1 cellular context compared by ENCODE assay signal in the genomic region with DNA sequence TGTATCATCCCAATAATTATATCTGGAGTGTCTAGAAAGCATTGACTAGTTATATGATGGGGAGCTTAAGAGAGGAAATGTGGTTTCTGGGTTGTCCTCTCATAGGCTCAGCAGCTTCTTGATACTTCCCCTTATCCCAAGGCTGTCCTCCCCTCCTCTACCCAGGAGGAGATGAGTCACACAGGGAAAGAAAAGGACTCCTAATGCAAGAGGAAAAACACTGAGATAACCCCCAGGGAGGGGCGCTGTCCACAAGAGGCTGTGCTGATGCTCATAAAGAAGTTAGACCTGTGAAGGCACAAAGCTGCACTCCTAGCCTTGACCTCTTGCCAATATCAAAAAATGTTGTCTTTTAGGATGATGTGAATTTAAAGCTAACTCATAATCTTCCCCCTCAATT.
A peak's percentile ranks its signal among the peaks of the same experiment; 100 is the strongest.
TF ChIP-seq lines count a peak whose summit lies in the region.

No MANE protein-coding gene starts in this region.

TF ChIP-seq in A549, 52 proteins besides CTCF, POLR2A, EP300 and RAD21:
- TF ChIP-seq, protein P1, sequence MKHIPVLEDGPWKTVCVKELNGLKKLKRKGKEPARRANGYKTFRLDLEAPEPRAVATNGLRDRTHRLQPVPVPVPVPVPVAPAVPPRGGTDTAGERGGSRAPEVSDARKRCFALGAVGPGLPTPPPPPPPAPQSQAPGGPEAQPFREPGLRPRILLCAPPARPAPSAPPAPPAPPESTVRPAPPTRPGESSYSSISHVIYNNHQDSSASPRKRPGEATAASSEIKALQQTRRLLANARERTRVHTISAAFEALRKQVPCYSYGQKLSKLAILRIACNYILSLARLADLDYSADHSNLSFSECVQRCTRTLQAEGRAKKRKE (CRISPR knock-in tag; IDR thresholded peaks at IDR 0.05; ENCODE audit: low read depth) = no peak
- TF ChIP-seq CBX2 (IDR thresholded peaks at IDR 0.05; ENCODE audit: borderline replicate concordance, low read depth) (no peak), ZC3H11A (IDR thresholded peaks at IDR 0.05) (no peak), REST (IDR thresholded peaks at IDR 0.05) (peak; percentile 78), FOSL2 (IDR thresholded peaks at IDR 0.05) (no peak), FOSL2 (CRISPR knock-in tag; IDR thresholded peaks at IDR 0.05) (peak; percentile 55), KDM5A (IDR thresholded peaks at IDR 0.05) (no peak), EHMT2 (IDR thresholded peaks at IDR 0.05; ENCODE audit: low read depth) (no peak), CHD4 (IDR thresholded peaks at IDR 0.05; ENCODE audit: borderline replicate concordance) (no peak), SMC3 (IDR thresholded peaks at IDR 0.05) (0 out of 3 replicates have a peak, but pooled peaks have one; percentile 13)
